ENCODE assay signal across 8 cellular contexts in genomic region chr11:73404048-73404447, GRCh38. TPM values are rescaled to one million over a fixed set of nuclear protein-coding genes. Genes with fewer than 3 reads are reported as not detected.
DNase-seq lines count a peak whose midpoint lies in the region; ATAC-seq and TF ChIP-seq lines count a peak whose summit lies in the region.

No MANE protein-coding gene starts in this region.

- peak; percentile 65 for TF ChIP-seq CTCF in liver (IDR thresholded peaks at IDR 0.05; ENCODE audit: low read depth, low read length, missing input control)

- peak; percentile 90 for TF ChIP-seq RAD21 in liver (IDR thresholded peaks at IDR 0.05)

- H3K36me3 ChIP-seq in liver (ENCODE audit: control insufficient read depth in 4 of 4, insufficient read depth in 3 of 4, low read depth in 1 of 4, low read length in 3 of 4) (peaks cover 0 to 23% (median 10%) of the 10 kb centered on the region in 4 donors), aorta (ENCODE audit: control insufficient read depth in 1 of 2, insufficient read depth in 2 of 2, low read length in 1 of 2) (peaks cover 0 to 5% of the 10 kb centered on the region in 2 donors)

- H3K9me3 ChIP-seq in liver (ENCODE audit: control insufficient read depth in 4 of 4, low read length in 3 of 4) = no peaks in the 10 kb centered on the region
- H3K9me3 ChIP-seq in aorta (ENCODE audit: control insufficient read depth, low read length) = no peaks in the 10 kb centered on the region

- H3K4me1 ChIP-seq in liver (ENCODE audit: control insufficient read depth in 4 of 4, insufficient read depth in 4 of 4, low read length in 3 of 4) (no peaks in the 10 kb centered on the region), aorta (ENCODE audit: control insufficient read depth in 1 of 2, insufficient read depth in 2 of 2, low read length in 2 of 2) (no peaks in the 10 kb centered on the region)

- H3K4me3 ChIP-seq in liver (ENCODE audit: low read depth in 1 of 3, low read length in 3 of 3) = no peak overlapping the region
- no peak overlapping the region for H3K4me3 ChIP-seq in aorta (ENCODE audit: low read length in 2 of 2)

- DNase-seq in NCI-H524 (lab: John Stamatoyannopoulos, UW) = peak; percentile 14 to 62
- no peak for DNase-seq in NCI-H524 treated with DMSO at 0.1 percent for 48 hours (lab: John Stamatoyannopoulos, UW)
- peak; percentile 43 for DNase-seq in NCI-H748 (lab: John Stamatoyannopoulos, UW; ENCODE audit: unreplicated experiment)
- DNase-seq in cerebellar cortex (ENCODE audit: low spot score) = peak; percentile 73
- peak; percentile 82 to 83 for DNase-seq in aorta
- DNase-seq in stimulated activated naive CD8-positive, alpha-beta T cell treated with anti-CD3 and anti-CD28 coated beads, Interleukin-15, Interleukin-2, amounts not matched to agents 100 U/mL and 50 U/mL, for 24 hours = no peak

- H3K27ac ChIP-seq in liver (ENCODE audit: low read depth in 1 of 2, low read length in 2 of 2) = no peak overlapping the region
- H3K27ac ChIP-seq in aorta (ENCODE audit: low read depth in 1 of 2, low read length in 2 of 2) = no peak overlapping the region

- intact Hi-C loops in aorta (cut with DNase I) = loop anchor here (5.0 kb wide), 1 partner anchor 258 kb away; no protein-coding TSS in a partner anchor

- no peak overlapping the region for H3K9ac ChIP-seq in liver (ENCODE audit: low read depth in 1 of 2, low read length in 2 of 2)

- ATAC-seq in aorta (ENCODE audit: low FRiP score) (peak; percentile 80), GM18511 (IDR thresholded peaks at IDR 0.05; ENCODE audit: unreplicated experiment) (no peak)
- no peak for ATAC-seq in stimulated activated naive CD8-positive, alpha-beta T cell treated with anti-CD3 and anti-CD28 coated beads, Interleukin-15, Interleukin-2, amounts not matched to agents 100 U/mL and 50 U/mL, for 24 hours

- H3K27me3 ChIP-seq in liver (ENCODE audit: control insufficient read depth in 4 of 4, insufficient read depth in 4 of 4, low read length in 3 of 4) = no peaks in the 10 kb centered on the region
- H3K27me3 ChIP-seq in aorta (ENCODE audit: control insufficient read depth in 1 of 2, insufficient read depth in 2 of 2, low read length in 1 of 2) = no peaks in the 10 kb centered on the region

- WGBS in liver = 43% methylated on average over 4 of the region's 4 CpGs
- 52 to 55% methylated on average over 4 of the region's 4 CpGs for WGBS in aorta, 2 donors

TF ChIP-seq in liver, 16 proteins besides CTCF, POLR2A, EP300 and RAD21:
- TF ChIP-seq NR2F2 (IDR thresholded peaks at IDR 0.05) (peak; percentile 39), HNF4A (conservative IDR thresholded peaks at IDR 0.05) (peak in 1 of 2 donors; percentile 10), REST (IDR thresholded peaks at IDR 0.05) (no peak), SP1 (IDR thresholded peaks at IDR 0.05) (no peak), TAF1 (conservative IDR thresholded peaks at IDR 0.05) (no peak), JUND (IDR thresholded peaks at IDR 0.05) (no peak), YY1 (IDR thresholded peaks at IDR 0.05) (no peak), FOXA1 (IDR thresholded peaks at IDR 0.05) (no peak), GABPA (IDR thresholded peaks at IDR 0.05 in 1 of 2, conservative IDR thresholded peaks at IDR 0.05 in 1 of 2) (no peak), ZBTB33 (IDR thresholded peaks at IDR 0.05) (no peak), ATF3 (IDR thresholded peaks at IDR 0.05) (no peak), RXRA (IDR thresholded peaks at IDR 0.05) (peak; percentile 29 to 38), HNF4G (IDR thresholded peaks at IDR 0.05) (no peak), FOXA2 (IDR thresholded peaks at IDR 0.05) (no peak), EGR1 (IDR thresholded peaks at IDR 0.05; ENCODE audit: low read depth in 2 of 2) (no peak), MAX (IDR thresholded peaks at IDR 0.05) (no peak)

RNA-seq across cellular contexts. Expression of gene RELT, which starts 27.8 kb away (rescaled TPM):
- total RNA-seq in liver (1 to 10 TPM; 3.3 to 8.0 TPM), aorta (10 to 100 TPM; 11.5 to 13.2 TPM)
- polyA plus RNA-seq in liver (1 to 10 TPM in 1 of 2 donors, under 1 TPM in 1; 0.21 to 1.3 TPM), aorta (1 to 10 TPM; 1.1 to 1.3 TPM)

Comparison
In these comparisons a context has a peak if more than half of its experiments do, and no peak if none do; other contexts are left out.
1. DNase-seq: peak in NCI-H524 (2 of 2), NCI-H748 (single experiment), cerebellar cortex (single experiment) and aorta (2 of 2); none in NCI-H524 treated with DMSO at 0.1 percent for 48 hours (single experiment) and stimulated activated naive CD8-positive, alpha-beta T cell treated with anti-CD3 and anti-CD28 coated beads, Interleukin-15, Interleukin-2, amounts not matched to agents 100 U/mL and 50 U/mL, for 24 hours (single experiment).